1 cellular context compared by ENCODE assay signal in genomic region chrX:21993265-21993664, GRCh38.
TF ChIP-seq lines count a peak whose summit lies in the region.

No MANE protein-coding gene starts in this region.

TF ChIP-seq in K562, 482 proteins besides CTCF, POLR2A, EP300 and RAD21 (continued from another document and continues in another):
- TF ChIP-seq ELK3 (CRISPR knock-in tag; IDR thresholded peaks at IDR 0.05) (no peak), TFAP4 (CRISPR knock-in tag; IDR thresholded peaks at IDR 0.05; ENCODE audit: borderline replicate concordance) (peak; percentile 71; the same call in 1 of the 2 replicates), ZNF311 (CRISPR knock-in tag; IDR thresholded peaks at IDR 0.05) (no peak), RBM34 (IDR thresholded peaks at IDR 0.05; ENCODE audit: borderline replicate concordance, insufficient read depth, low read length) (no peak), CGGBP1 (CRISPR knock-in tag; IDR thresholded peaks at IDR 0.05) (no peak), MED1 (CRISPR knock-in tag; IDR thresholded peaks at IDR 0.05; ENCODE audit: borderline replicate concordance) (no peak), PKNOX1 (IDR thresholded peaks at IDR 0.05) (no peak), TSHZ1 (CRISPR knock-in tag; IDR thresholded peaks at IDR 0.05) (no peak), POLR2G (IDR thresholded peaks at IDR 0.05; ENCODE audit: low read depth, low read length) (no peak), ELF2 (CRISPR knock-in tag; IDR thresholded peaks at IDR 0.05) (no peak), KDM5B (IDR thresholded peaks at IDR 0.05; ENCODE audit: insufficient replicate concordance, low read depth, low read length) (no peak), KHSRP (IDR thresholded peaks at IDR 0.05) (no peak), ZNF280A (IDR thresholded peaks at IDR 0.05; ENCODE audit: low read depth, partially characterized antibody) (no peak), ZNF699 (CRISPR knock-in tag; IDR thresholded peaks at IDR 0.05; ENCODE audit: insufficient replicate concordance) (no peak), FOXA1 (IDR thresholded peaks at IDR 0.05; ENCODE audit: borderline replicate concordance) (no peak), RNF2 (IDR thresholded peaks at IDR 0.05) (no peak), PRPF4 (IDR thresholded peaks at IDR 0.05; ENCODE audit: insufficient read depth, low read depth, low read length, poor library complexity, severe bottlenecking) (no peak), HMBOX1 (IDR thresholded peaks at IDR 0.05) (peak; percentile 66; the same call in 1 of the 2 replicates), CBX3 (IDR thresholded peaks at IDR 0.05; ENCODE audit: borderline replicate concordance in 1 of 2, low read length in 2 of 2) (no peak), STAT5B (CRISPR knock-in tag; IDR thresholded peaks at IDR 0.05) (no peak), POLR2AphosphoS2 (IDR thresholded peaks at IDR 0.05; ENCODE audit: low read length) (no peak), ARID3B (CRISPR knock-in tag; IDR thresholded peaks at IDR 0.05; ENCODE audit: borderline replicate concordance) (no peak), CREM (IDR thresholded peaks at IDR 0.05; ENCODE audit: low read depth) (no peak), SAFB (IDR thresholded peaks at IDR 0.05; ENCODE audit: borderline replicate concordance, low read depth, low read length) (no peak), KDM2B (CRISPR knock-in tag; IDR thresholded peaks at IDR 0.05) (no peak), ZFX (CRISPR knock-in tag; IDR thresholded peaks at IDR 0.05) (no peak), TAF15 (IDR thresholded peaks at IDR 0.05; ENCODE audit: low read depth, low read length) (no peak), ZNF76 (CRISPR knock-in tag; IDR thresholded peaks at IDR 0.05; ENCODE audit: borderline replicate concordance) (no peak), RFX5 (IDR thresholded peaks at IDR 0.05; ENCODE audit: low read depth, low read length) (no peak), SMC3 (conservative IDR thresholded peaks at IDR 0.05; ENCODE audit: insufficient read depth, low read depth, low read length) (no peak), LARP7 (IDR thresholded peaks at IDR 0.05) (no peak), ZNF121 (CRISPR knock-in tag; conservative IDR thresholded peaks at IDR 0.05) (no peak), BMI1 (IDR thresholded peaks at IDR 0.05; ENCODE audit: low read length) (no peak), MCM7 (IDR thresholded peaks at IDR 0.05) (no peak), ETV1 (tag; conservative IDR thresholded peaks at IDR 0.05; ENCODE audit: low read depth) (no peak), HLTF (IDR thresholded peaks at IDR 0.05) (no peak), ZNF143 (CRISPR knock-in tag; IDR thresholded peaks at IDR 0.05) (no peak), ZNF175 (CRISPR knock-in tag; IDR thresholded peaks at IDR 0.05; ENCODE audit: low read depth) (no peak), ZNF146 (CRISPR knock-in tag; IDR thresholded peaks at IDR 0.05; ENCODE audit: unreplicated experiment) (no peak), MYC (IDR thresholded peaks at IDR 0.05; ENCODE audit: low read depth, low read length) (no peak), MYC (CRISPR knock-in tag; IDR thresholded peaks at IDR 0.05; ENCODE audit: borderline replicate concordance, low read depth) (no peak), RBM25 (IDR thresholded peaks at IDR 0.05; ENCODE audit: low read depth, low read length, severe bottlenecking) (no peak), MTA1 (IDR thresholded peaks at IDR 0.05; ENCODE audit: borderline replicate concordance) (no peak), E2F8 (IDR thresholded peaks at IDR 0.05; ENCODE audit: low read depth, partially characterized antibody) (no peak), MXI1 (IDR thresholded peaks at IDR 0.05; ENCODE audit: low read depth, low read length) (no peak), BRF1 (IDR thresholded peaks at IDR 0.05; ENCODE audit: borderline replicate concordance, extremely low read depth, insufficient read length) (no peak), NFIC (IDR thresholded peaks at IDR 0.05) (0 out of 2 replicates have a peak, but pooled peaks have one; percentile 25), SETDB1 (IDR thresholded peaks at IDR 0.05; ENCODE audit: low read length) (no peak), CBX8 (IDR thresholded peaks at IDR 0.05; ENCODE audit: borderline replicate concordance, extremely low read depth, low read depth, low read length, poor library complexity, severe bottlenecking) (no peak), CREB5 (CRISPR knock-in tag; IDR thresholded peaks at IDR 0.05) (no peak), TBL1XR1 (IDR thresholded peaks at IDR 0.05; ENCODE audit: low read length in 2 of 2) (no peak), ZNF778 (CRISPR knock-in tag; IDR thresholded peaks at IDR 0.05) (no peak), ZNF277 (CRISPR knock-in tag; IDR thresholded peaks at IDR 0.05; ENCODE audit: borderline replicate concordance) (no peak), MTA2 (IDR thresholded peaks at IDR 0.05; ENCODE audit: low read depth) (no peak), NFIX (CRISPR knock-in tag; IDR thresholded peaks at IDR 0.05; ENCODE audit: low read depth) (no peak), ZNF224 (CRISPR knock-in tag; IDR thresholded peaks at IDR 0.05) (no peak), ZFP30 (CRISPR knock-in tag; IDR thresholded peaks at IDR 0.05; ENCODE audit: borderline replicate concordance) (no peak)
